ENCODE assay signal across 10 cellular contexts in genomic region chr20:51526105-51526470, GRCh38. TPM values are rescaled to one million over a fixed set of nuclear protein-coding genes. Genes with fewer than 3 reads are reported as not detected.
DNase-seq lines count a peak whose midpoint lies in the region; ATAC-seq and TF ChIP-seq lines count a peak whose summit lies in the region.
"Had no signal": no experiment of that assay in that cellular context is flagged by ENCODE, and none has a peak within 500 bp of the region (broad histone marks: within the 10 kb centered on the region; RNA-seq: fewer than 3 reads in every experiment).

No MANE protein-coding gene starts in this region.

- no peak for ATAC-seq in IMR-90 (ENCODE audit: low read depth)
- no peak for ATAC-seq in activated T-helper 17 cell treated with anti-CD3 and anti-CD28 coated beads, Interleukin-2, amount 50 U/mL, for 72 hours (replicated peaks)

- peak; percentile 37 to 82 for DNase-seq in NCI-H2081 (lab: John Stamatoyannopoulos, UW)
- DNase-seq in NCI-H2081 treated with DMSO at 0.1 percent for 48 hours (lab: John Stamatoyannopoulos, UW), result no peak
- DNase-seq in IMR-90, result no peak
- no peak for DNase-seq in osteoblast (ENCODE audit: insufficient read length, low spot score, missing footprints)
- DNase-seq in hypothalamus (lab: John Stamatoyannopoulos, UW), result no peak
- DNase-seq in GM10266 (ENCODE audit: extremely low spot score), result no peak
- DNase-seq in stimulated activated CD4-positive, alpha-beta T cell treated with anti-CD3 and anti-CD28 coated beads, Interleukin-2, amount 100 ng/mL, for 48 hours, result no peak

- dilution Hi-C loops in IMR-90 (cut with HindIII; ENCODE audit: low sequenced_read_pairs, unreplicated experiment), result no loop called here

- TF ChIP-seq RAD21 in IMR-90 (IDR thresholded peaks at IDR 0.05; ENCODE audit: low read length), result no peak

- H3K4me3 ChIP-seq in IMR-90 (ENCODE audit: insufficient read depth, low read depth, low read length), result no peak overlapping the region
- H3K4me3 ChIP-seq in osteoblast (ENCODE audit: insufficient read depth, low read length), result peak overlapping the region; percentile 46
- H3K4me3 ChIP-seq: right lobe of liver had no signal

- H3K4ac ChIP-seq in IMR-90 (ENCODE audit: low read depth, low read length), result 0 out of 2 replicates have a peak overlapping the region, but pooled peaks have one; percentile 9

- no peak for TF ChIP-seq CTCF in IMR-90 (conservative IDR thresholded peaks at IDR 0.05; ENCODE audit: low read depth, low read length)
- TF ChIP-seq CTCF in osteoblast (IDR thresholded peaks at IDR 0.05; ENCODE audit: extremely low read depth, low read depth, low read length), result no peak
- no peak for TF ChIP-seq CTCF in GM10266 (IDR thresholded peaks at IDR 0.05; ENCODE audit: control insufficient read depth, insufficient read depth, low read depth, missing control alignments)

- H3K23ac ChIP-seq in IMR-90 (ENCODE audit: low read depth, low read length), result no peak overlapping the region

- no peak overlapping the region for H4K8ac ChIP-seq in IMR-90 (ENCODE audit: low read depth in 2 of 2, low read length in 2 of 2)

- H3K36me3 Mint-ChIP-seq in activated T-helper 17 cell treated with anti-CD3 and anti-CD28 coated beads, Interleukin-2, amount 50 U/mL, for 72 hours (ENCODE audit: low read depth), result peaks cover 75% of the 10 kb centered on the region

- H3K4me1 Mint-ChIP-seq in activated T-helper 17 cell treated with anti-CD3 and anti-CD28 coated beads, Interleukin-2, amount 50 U/mL, for 72 hours, result peaks cover 65% of the 10 kb centered on the region

- H3K14ac ChIP-seq in IMR-90 (replicated peaks; ENCODE audit: low read depth, low read length), result no peak overlapping the region

- no peaks in the 10 kb centered on the region for H3K9me3 Mint-ChIP-seq in activated T-helper 17 cell treated with anti-CD3 and anti-CD28 coated beads, Interleukin-2, amount 50 U/mL, for 72 hours

- no peaks in the 10 kb centered on the region for H3K27me3 ChIP-seq in IMR-90 (ENCODE audit: control insufficient read depth, insufficient read depth, low read length)
- H3K27me3 ChIP-seq in osteoblast (ENCODE audit: insufficient read depth, low read length), result no peaks in the 10 kb centered on the region
- H3K27me3 ChIP-seq: gastroesophageal sphincter, right lobe of liver had no signal

- peak overlapping the region; percentile 99 for H3K27ac Mint-ChIP-seq in activated T-helper 17 cell treated with anti-CD3 and anti-CD28 coated beads, Interleukin-2, amount 50 U/mL, for 72 hours

- H4K20me1 ChIP-seq in IMR-90 (ENCODE audit: insufficient read depth, low read length), result no peaks in the 10 kb centered on the region
- H4K20me1 ChIP-seq in osteoblast (ENCODE audit: insufficient read depth, low read length), result no peaks in the 10 kb centered on the region

- no peak overlapping the region for H3K9ac ChIP-seq in IMR-90 (ENCODE audit: low read depth, low read length)

- H2AK5ac ChIP-seq in IMR-90 (ENCODE audit: low read depth, low read length), result no peak overlapping the region

- POLR2A ChIA-PET in IMR-90 (lab: Charles Lee; ENCODE audit: unreplicated experiment), result no interaction called here

- no peak overlapping the region for H2BK20ac ChIP-seq in IMR-90 (ENCODE audit: low read depth, low read length)

- H3K18ac ChIP-seq in IMR-90 (ENCODE audit: low read depth, low read length), result no peak overlapping the region

- in situ Hi-C loops in IMR-90 (cut with MboI; ENCODE audit: low sequenced_read_pairs), result no loop called here

- H3K4me2 ChIP-seq in IMR-90 (ENCODE audit: low read depth, low read length) (no peak overlapping the region), osteoblast (ENCODE audit: insufficient read depth, low read length) (peak overlapping the region; percentile 68)

- no peak overlapping the region for H4K5ac ChIP-seq in IMR-90 (ENCODE audit: low read depth, low read length)

- H3K4me1 ChIP-seq in IMR-90 (ENCODE audit: control insufficient read depth, insufficient read depth, low read length) (peaks cover 7% of the 10 kb centered on the region; the same call in 1 of the 2 replicates), osteoblast (ENCODE audit: insufficient read depth, low read length) (peaks cover 5% of the 10 kb centered on the region)
- H3K4me1 ChIP-seq: right lobe of liver had no signal

- no peak overlapping the region for H3K56ac ChIP-seq in IMR-90 (ENCODE audit: extremely low read depth, insufficient read depth, low read length)

- no peak overlapping the region for H2BK120ac ChIP-seq in IMR-90 (ENCODE audit: low read depth, low read length)

- BruUV-seq in IMR-90 (replicated peaks; lab: Mats Ljungman, UMichigan), result no TSS peak

- H4K91ac ChIP-seq in IMR-90 (ENCODE audit: insufficient read depth, low read depth, low read length), result 0 out of 2 replicates have a peak overlapping the region, but pooled peaks have one; percentile 4

- H2AK9ac ChIP-seq in IMR-90 (replicated peaks; ENCODE audit: low read depth, low read length, poor library complexity), result no peak overlapping the region

- no peaks in the 10 kb centered on the region for H3K79me2 ChIP-seq in osteoblast (ENCODE audit: insufficient read depth, low read length)

- intact Hi-C loops in IMR-90 (cut with micrococcal nuclease), result no loop called here

- TF ChIP-seq POLR2A in IMR-90 (IDR thresholded peaks at IDR 0.05; ENCODE audit: low read depth, low read length), result no peak

- H3K27ac ChIP-seq in IMR-90 (ENCODE audit: insufficient read depth, low read length) (no peak overlapping the region), osteoblast (ENCODE audit: low read depth, low read length) (no peak overlapping the region)
- H3K27ac ChIP-seq: right lobe of liver had no signal

- CTCF ChIA-PET in IMR-90 (lab: Yijun Ruan, JAX), result interaction anchor here (0.9 kb wide), 1 partner anchor 12 kb away, joined by 3 read pairs; no protein-coding TSS in a partner anchor

- H3K36me3 ChIP-seq in IMR-90 (ENCODE audit: control insufficient read depth, insufficient read depth, low read length), result no peaks in the 10 kb centered on the region
- no peaks in the 10 kb centered on the region for H3K36me3 ChIP-seq in osteoblast (ENCODE audit: insufficient read depth, low read length)
- H3K36me3 ChIP-seq: right lobe of liver had no signal

- H3K27me3 Mint-ChIP-seq in activated T-helper 17 cell treated with anti-CD3 and anti-CD28 coated beads, Interleukin-2, amount 50 U/mL, for 72 hours, result no peaks in the 10 kb centered on the region

- peaks cover 0 to 15% of the 10 kb centered on the region in 2 experiments; a peak in 2 of 4 replicates for H3K79me1 ChIP-seq in IMR-90 (ENCODE audit: low read depth in 1 of 2, low read length in 2 of 2)

- WGBS in IMR-90 (ENCODE audit: extremely low coverage in 2 of 2, insufficient read length in 1 of 2), 2 experiments, result 83% methylated on average over 1 of the region's 8 CpGs; no CpG with 5 or more reads in 1 of the 2 experiments

- H3K9me3 ChIP-seq in IMR-90 (ENCODE audit: control insufficient read depth, insufficient read depth, low read length), result no peaks in the 10 kb centered on the region
- H3K9me3 ChIP-seq in osteoblast (ENCODE audit: low read depth, low read length), result no peaks in the 10 kb centered on the region
- H3K9me3 ChIP-seq: gastroesophageal sphincter, right lobe of liver had no signal

- peak overlapping the region; percentile 88 for H3K4me3 Mint-ChIP-seq in activated T-helper 17 cell treated with anti-CD3 and anti-CD28 coated beads, Interleukin-2, amount 50 U/mL, for 72 hours

- peak overlapping the region; percentile 7 for H2AFZ ChIP-seq in IMR-90 (replicated peaks; ENCODE audit: low read length, poor library complexity)
- peak overlapping the region; percentile 75 for H2AFZ ChIP-seq in osteoblast (ENCODE audit: low read length)

- H3K9me1 ChIP-seq in IMR-90 (ENCODE audit: insufficient read depth, low read length), result peaks cover 12% of the 10 kb centered on the region

- no peak overlapping the region for H2BK15ac ChIP-seq in IMR-90 (ENCODE audit: low read depth, low read length)

- no peak overlapping the region for H2BK5ac ChIP-seq in IMR-90 (ENCODE audit: low read depth, low read length, poor library complexity, severe bottlenecking)

TF ChIP-seq in IMR-90, 13 proteins besides CTCF, POLR2A, EP300 and RAD21 (continues in another document):
- TF ChIP-seq FOS (IDR thresholded peaks at IDR 0.05; ENCODE audit: low read depth, low read length) (no peak), MXI1 (IDR thresholded peaks at IDR 0.05; ENCODE audit: borderline replicate concordance, low read depth, low read length) (no peak), MAFK (IDR thresholded peaks at IDR 0.05; ENCODE audit: low read depth, low read length) (no peak), RFX5 (IDR thresholded peaks at IDR 0.05; ENCODE audit: low read depth, low read length) (no peak), SMC3 (IDR thresholded peaks at IDR 0.05; ENCODE audit: low read depth, low read length) (no peak), NFE2L2 (IDR thresholded peaks at IDR 0.05; ENCODE audit: low read depth, low read length) (no peak), CEBPB (IDR thresholded peaks at IDR 0.05; ENCODE audit: low read depth, low read length) (no peak), CHD1 (IDR thresholded peaks at IDR 0.05; ENCODE audit: low read depth, low read length) (no peak), USF2 (IDR thresholded peaks at IDR 0.05; ENCODE audit: low read depth, low read length) (no peak), ELK1 (IDR thresholded peaks at IDR 0.05; ENCODE audit: borderline replicate concordance, low read depth, low read length) (no peak), RCOR1 (IDR thresholded peaks at IDR 0.05; ENCODE audit: insufficient replicate concordance, low read length) (no peak)

RNA-seq across cellular contexts. Expression of gene NFATC2, which starts 16.4 kb away (rescaled TPM):
- total RNA-seq in IMR-90 (2012; rRNA removed) (0.18 and 0.28 TPM in 2 replicates), osteoblast (0.29 and 0.36 TPM in 2 replicates)
- polyA plus RNA-seq in IMR-90 (2012; rRNA removed), result 0.38 and 0.44 TPM in 2 replicates
- polyA plus RNA-seq in IMR-90 (2012; cell fraction: cytosol; rRNA removed), result 0.16 and 0.22 TPM in 2 replicates
- polyA plus RNA-seq in IMR-90 (2012; cell fraction: nucleus; rRNA removed; ENCODE audit: low replicate concordance), result 0.70 and 0.74 TPM in 2 replicates
- total RNA-seq in activated T-helper 17 cell treated with anti-CD3 and anti-CD28 coated beads, Interleukin-2, amount 50 U/mL, for 72 hours, result 10 to 100 TPM; 29.4 to 41.1 TPM

Comparison
In these comparisons a context has a peak if more than half of its experiments do, and no peak if none do; other contexts are left out.
1. DNase-seq: peak in NCI-H2081 (2 of 2); none in NCI-H2081 treated with DMSO at 0.1 percent for 48 hours (single experiment), IMR-90 (single experiment), osteoblast (single experiment), hypothalamus (0 of 51), GM10266 (single experiment) and stimulated activated CD4-positive, alpha-beta T cell treated with anti-CD3 and anti-CD28 coated beads, Interleukin-2, amount 100 ng/mL, for 48 hours (0 of 2).
2. RNA of gene NFATC2, which starts 16.4 kb away (total RNA-seq): 29.4 to 41.1 TPM in activated T-helper 17 cell treated with anti-CD3 and anti-CD28 coated beads, Interleukin-2, amount 50 U/mL, for 72 hours; 0.29 to 0.36 TPM in osteoblast and 0.18 to 0.28 TPM in IMR-90; every median in the first group is over 10 times any median in the second.